ENCODE assay signal across 1 cellular context in genomic region chr17:1573932-1574696, GRCh38.
A peak's percentile ranks its signal among the peaks of the same experiment; 100 is the strongest.
TF ChIP-seq lines count a peak whose summit lies in the region.

No MANE protein-coding gene starts in this region.

TF ChIP-seq in HepG2, 621 proteins besides CTCF, POLR2A, EP300 and RAD21 (continued from another document and continues in another):
- TF ChIP-seq HNRNPK (IDR thresholded peaks at IDR 0.05; ENCODE audit: low read depth, low read length, poor library complexity, severe bottlenecking) (peak; percentile 62), ONECUT2 (CRISPR knock-in tag; IDR thresholded peaks at IDR 0.05) (no peak), ZNF703 (CRISPR knock-in tag; IDR thresholded peaks at IDR 0.05; ENCODE audit: borderline replicate concordance) (no peak), NR3C1 (CRISPR knock-in tag; IDR thresholded peaks at IDR 0.05) (no peak), GTF3A (CRISPR knock-in tag; conservative IDR thresholded peaks at IDR 0.05) (no peak), TMF1 (CRISPR knock-in tag; IDR thresholded peaks at IDR 0.05; ENCODE audit: low read depth) (0 out of 2 replicates have a peak, but pooled peaks have one; percentile 25), ZNF766 (CRISPR knock-in tag; IDR thresholded peaks at IDR 0.05; ENCODE audit: borderline replicate concordance) (no peak), SUZ12 (IDR thresholded peaks at IDR 0.05; ENCODE audit: low read depth, low read length) (no peak), ZNF564 (CRISPR knock-in tag; IDR thresholded peaks at IDR 0.05) (no peak), ZNF558 (CRISPR knock-in tag; IDR thresholded peaks at IDR 0.05; ENCODE audit: borderline replicate concordance) (no peak), ZNF362 (CRISPR knock-in tag; IDR thresholded peaks at IDR 0.05; ENCODE audit: borderline replicate concordance) (no peak), ZNF619 (CRISPR knock-in tag; IDR thresholded peaks at IDR 0.05) (no peak), RCOR2 (CRISPR knock-in tag; IDR thresholded peaks at IDR 0.05) (no peak), ZNF710 (CRISPR knock-in tag; IDR thresholded peaks at IDR 0.05; ENCODE audit: borderline replicate concordance) (peak; percentile 43; the same call in 1 of the 2 replicates), CENPT (CRISPR knock-in tag; IDR thresholded peaks at IDR 0.05; ENCODE audit: low read depth) (no peak), CC2D1A (CRISPR knock-in tag; IDR thresholded peaks at IDR 0.05) (no peak), FOXC1 (CRISPR knock-in tag; IDR thresholded peaks at IDR 0.05; ENCODE audit: borderline replicate concordance) (peak; percentile 40; the same call in 1 of the 2 replicates), BCL6 (CRISPR knock-in tag; IDR thresholded peaks at IDR 0.05) (0 out of 2 replicates have a peak, but pooled peaks have one; percentile 10), IRF2 (CRISPR knock-in tag; IDR thresholded peaks at IDR 0.05) (peak; percentile 52; the same call in 1 of the 2 replicates), SATB2 (CRISPR knock-in tag; IDR thresholded peaks at IDR 0.05) (no peak), E2F5 (CRISPR knock-in tag; conservative IDR thresholded peaks at IDR 0.05) (no peak), THYN1 (CRISPR knock-in tag; IDR thresholded peaks at IDR 0.05; ENCODE audit: borderline replicate concordance, low read depth) (no peak), KDM2A (CRISPR knock-in tag; IDR thresholded peaks at IDR 0.05; ENCODE audit: borderline replicate concordance, low read depth) (peak; percentile 84; the same call in 1 of the 2 replicates), HNF4A (CRISPR knock-in tag; IDR thresholded peaks at IDR 0.05) (no peak), ZNF441 (CRISPR knock-in tag; IDR thresholded peaks at IDR 0.05; ENCODE audit: borderline replicate concordance) (0 out of 2 replicates have a peak, but pooled peaks have one; percentile 61), TRIM24 (CRISPR knock-in tag; IDR thresholded peaks at IDR 0.05) (no peak), RARG (CRISPR knock-in tag; IDR thresholded peaks at IDR 0.05; ENCODE audit: low read depth) (no peak), ZNF430 (CRISPR knock-in tag; IDR thresholded peaks at IDR 0.05) (no peak), ZFP36 (IDR thresholded peaks at IDR 0.05; ENCODE audit: borderline replicate concordance, low read depth, low read length, partially characterized antibody) (no peak), ZBTB21 (CRISPR knock-in tag; IDR thresholded peaks at IDR 0.05) (no peak), CHD2 (IDR thresholded peaks at IDR 0.05; ENCODE audit: low read depth, low read length) (no peak), ZSCAN20 (CRISPR knock-in tag; IDR thresholded peaks at IDR 0.05; ENCODE audit: borderline replicate concordance) (no peak), NFE2L2 (IDR thresholded peaks at IDR 0.05; ENCODE audit: low read length) (0 out of 2 replicates have a peak, but pooled peaks have one; percentile 3), ZNF562 (CRISPR knock-in tag; IDR thresholded peaks at IDR 0.05; ENCODE audit: borderline replicate concordance) (no peak), FOXK2 (IDR thresholded peaks at IDR 0.05) (no peak), ZMYM3 (CRISPR knock-in tag; IDR thresholded peaks at IDR 0.05) (peak; percentile 44; the same call in 1 of the 2 replicates), RBFOX2 (IDR thresholded peaks at IDR 0.05; ENCODE audit: low read depth, low read length) (no peak), NR1H2 (CRISPR knock-in tag; IDR thresholded peaks at IDR 0.05; ENCODE audit: borderline replicate concordance, low read depth) (no peak)
- TF ChIP-seq, protein P1, sequence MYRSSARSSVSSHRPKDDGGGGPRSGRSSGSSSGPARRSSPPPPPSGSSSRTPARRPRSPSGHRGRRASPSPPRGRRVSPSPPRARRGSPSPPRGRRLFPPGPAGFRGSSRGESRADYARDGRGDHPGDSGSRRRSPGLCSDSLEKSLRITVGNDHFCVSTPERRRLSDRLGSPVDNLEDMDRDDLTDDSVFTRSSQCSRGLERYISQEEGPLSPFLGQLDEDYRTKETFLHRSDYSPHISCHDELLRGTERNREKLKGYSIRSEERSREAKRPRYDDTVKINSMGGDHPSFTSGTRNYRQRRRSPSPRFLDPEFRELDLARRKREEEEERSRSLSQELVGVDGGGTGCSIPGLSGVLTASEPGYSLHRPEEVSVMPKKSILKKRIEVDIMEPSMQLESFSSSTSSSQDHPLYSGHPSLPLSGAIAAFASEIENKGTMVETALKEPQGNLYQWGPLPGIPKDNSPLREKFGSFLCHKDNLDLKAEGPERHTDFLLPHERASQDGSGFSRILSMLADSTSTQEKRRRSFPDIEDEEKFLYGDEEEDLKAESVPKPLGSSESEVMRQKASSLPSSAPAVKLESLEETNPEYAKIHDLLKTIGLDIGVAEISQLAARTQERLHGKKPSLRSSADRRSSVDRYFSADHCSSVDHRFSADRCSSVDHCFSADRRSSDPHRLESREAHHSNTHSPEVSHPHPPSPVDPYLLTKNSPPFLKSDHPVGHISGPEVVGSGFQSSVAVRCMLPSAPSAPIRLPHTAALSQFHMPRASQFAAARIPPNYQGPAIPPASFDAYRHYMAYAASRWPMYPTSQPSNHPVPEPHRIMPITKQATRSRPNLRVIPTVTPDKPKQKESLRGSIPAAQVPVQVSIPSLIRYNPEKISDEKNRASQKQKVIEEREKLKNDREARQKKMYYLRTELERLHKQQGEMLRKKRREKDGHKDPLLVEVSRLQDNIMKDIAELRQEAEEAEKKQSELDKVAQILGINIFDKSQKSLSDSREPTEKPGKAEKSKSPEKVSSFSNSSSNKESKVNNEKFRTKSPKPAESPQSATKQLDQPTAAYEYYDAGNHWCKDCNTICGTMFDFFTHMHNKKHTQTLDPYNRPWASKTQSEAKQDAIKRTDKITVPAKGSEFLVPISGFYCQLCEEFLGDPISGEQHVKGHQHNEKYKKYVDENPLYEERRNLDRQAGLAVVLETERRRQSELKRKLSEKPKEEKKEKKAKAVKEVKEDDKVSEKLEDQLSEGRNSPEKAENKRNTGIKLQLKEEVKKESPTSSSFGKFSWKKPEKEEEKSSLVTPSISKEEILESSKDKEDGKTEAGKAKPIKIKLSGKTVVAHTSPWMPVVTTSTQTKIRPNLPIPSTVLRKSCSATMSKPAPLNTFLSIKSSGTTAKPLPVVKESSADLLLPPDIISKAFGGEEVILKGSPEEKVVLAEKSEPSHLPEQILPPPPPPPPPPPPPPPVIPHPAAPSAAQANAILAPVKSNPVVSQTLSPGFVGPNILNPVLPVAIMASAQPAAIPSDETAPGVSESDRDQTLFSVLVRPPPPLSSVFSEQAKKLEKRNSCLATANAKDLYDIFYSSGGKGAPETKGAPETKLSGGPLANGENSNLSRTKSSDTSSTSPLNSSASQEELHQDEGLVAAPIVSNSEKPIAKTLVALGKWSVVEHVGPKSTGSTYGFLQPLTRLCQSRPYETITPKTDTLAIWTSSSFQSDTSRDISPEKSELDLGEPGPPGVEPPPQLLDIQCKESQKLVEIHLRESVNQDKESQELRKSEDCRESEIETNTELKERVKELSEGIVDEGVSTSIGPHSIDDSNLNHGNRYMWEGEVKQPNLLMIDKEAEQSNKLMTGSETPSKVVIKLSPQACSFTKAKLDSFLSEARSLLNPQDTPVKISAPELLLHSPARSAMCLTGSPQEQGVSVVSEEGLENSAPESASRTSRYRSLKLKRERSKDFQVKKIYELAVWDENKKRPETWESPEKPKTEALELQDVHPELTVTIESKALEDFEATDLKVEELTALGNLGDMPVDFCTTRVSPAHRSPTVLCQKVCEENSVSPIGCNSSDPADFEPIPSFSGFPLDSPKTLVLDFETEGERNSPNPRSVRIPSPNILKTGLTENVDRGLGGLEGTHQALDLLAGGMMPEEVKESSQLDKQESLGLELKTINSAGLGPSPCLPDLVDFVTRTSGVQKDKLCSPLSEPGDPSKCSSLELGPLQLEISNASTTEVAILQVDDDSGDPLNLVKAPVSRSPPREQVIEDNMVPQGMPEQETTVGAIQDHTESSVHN (CRISPR knock-in tag; IDR thresholded peaks at IDR 0.05): no peak
- TF ChIP-seq, protein P2, sequence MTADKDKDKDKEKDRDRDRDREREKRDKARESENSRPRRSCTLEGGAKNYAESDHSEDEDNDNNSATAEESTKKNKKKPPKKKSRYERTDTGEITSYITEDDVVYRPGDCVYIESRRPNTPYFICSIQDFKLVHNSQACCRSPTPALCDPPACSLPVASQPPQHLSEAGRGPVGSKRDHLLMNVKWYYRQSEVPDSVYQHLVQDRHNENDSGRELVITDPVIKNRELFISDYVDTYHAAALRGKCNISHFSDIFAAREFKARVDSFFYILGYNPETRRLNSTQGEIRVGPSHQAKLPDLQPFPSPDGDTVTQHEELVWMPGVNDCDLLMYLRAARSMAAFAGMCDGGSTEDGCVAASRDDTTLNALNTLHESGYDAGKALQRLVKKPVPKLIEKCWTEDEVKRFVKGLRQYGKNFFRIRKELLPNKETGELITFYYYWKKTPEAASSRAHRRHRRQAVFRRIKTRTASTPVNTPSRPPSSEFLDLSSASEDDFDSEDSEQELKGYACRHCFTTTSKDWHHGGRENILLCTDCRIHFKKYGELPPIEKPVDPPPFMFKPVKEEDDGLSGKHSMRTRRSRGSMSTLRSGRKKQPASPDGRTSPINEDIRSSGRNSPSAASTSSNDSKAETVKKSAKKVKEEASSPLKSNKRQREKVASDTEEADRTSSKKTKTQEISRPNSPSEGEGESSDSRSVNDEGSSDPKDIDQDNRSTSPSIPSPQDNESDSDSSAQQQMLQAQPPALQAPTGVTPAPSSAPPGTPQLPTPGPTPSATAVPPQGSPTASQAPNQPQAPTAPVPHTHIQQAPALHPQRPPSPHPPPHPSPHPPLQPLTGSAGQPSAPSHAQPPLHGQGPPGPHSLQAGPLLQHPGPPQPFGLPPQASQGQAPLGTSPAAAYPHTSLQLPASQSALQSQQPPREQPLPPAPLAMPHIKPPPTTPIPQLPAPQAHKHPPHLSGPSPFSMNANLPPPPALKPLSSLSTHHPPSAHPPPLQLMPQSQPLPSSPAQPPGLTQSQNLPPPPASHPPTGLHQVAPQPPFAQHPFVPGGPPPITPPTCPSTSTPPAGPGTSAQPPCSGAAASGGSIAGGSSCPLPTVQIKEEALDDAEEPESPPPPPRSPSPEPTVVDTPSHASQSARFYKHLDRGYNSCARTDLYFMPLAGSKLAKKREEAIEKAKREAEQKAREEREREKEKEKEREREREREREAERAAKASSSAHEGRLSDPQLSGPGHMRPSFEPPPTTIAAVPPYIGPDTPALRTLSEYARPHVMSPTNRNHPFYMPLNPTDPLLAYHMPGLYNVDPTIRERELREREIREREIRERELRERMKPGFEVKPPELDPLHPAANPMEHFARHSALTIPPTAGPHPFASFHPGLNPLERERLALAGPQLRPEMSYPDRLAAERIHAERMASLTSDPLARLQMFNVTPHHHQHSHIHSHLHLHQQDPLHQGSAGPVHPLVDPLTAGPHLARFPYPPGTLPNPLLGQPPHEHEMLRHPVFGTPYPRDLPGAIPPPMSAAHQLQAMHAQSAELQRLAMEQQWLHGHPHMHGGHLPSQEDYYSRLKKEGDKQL (CRISPR knock-in tag; IDR thresholded peaks at IDR 0.05; ENCODE audit: low read depth): no peak
- TF ChIP-seq, protein P3, sequence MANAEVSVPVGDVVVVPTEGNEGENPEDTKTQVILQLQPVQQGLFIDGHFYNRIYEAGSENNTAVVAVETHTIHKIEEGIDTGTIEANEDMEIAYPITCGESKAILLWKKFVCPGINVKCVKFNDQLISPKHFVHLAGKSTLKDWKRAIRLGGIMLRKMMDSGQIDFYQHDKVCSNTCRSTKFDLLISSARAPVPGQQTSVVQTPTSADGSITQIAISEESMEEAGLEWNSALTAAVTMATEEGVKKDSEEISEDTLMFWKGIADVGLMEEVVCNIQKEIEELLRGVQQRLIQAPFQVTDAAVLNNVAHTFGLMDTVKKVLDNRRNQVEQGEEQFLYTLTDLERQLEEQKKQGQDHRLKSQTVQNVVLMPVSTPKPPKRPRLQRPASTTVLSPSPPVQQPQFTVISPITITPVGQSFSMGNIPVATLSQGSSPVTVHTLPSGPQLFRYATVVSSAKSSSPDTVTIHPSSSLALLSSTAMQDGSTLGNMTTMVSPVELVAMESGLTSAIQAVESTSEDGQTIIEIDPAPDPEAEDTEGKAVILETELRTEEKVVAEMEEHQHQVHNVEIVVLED (CRISPR knock-in tag; IDR thresholded peaks at IDR 0.05; ENCODE audit: borderline replicate concordance): peak; percentile 48; the same call in 1 of the 2 replicates
